Comparison of ENCODE assay signal across 1 cellular context in the genomic region with DNA sequence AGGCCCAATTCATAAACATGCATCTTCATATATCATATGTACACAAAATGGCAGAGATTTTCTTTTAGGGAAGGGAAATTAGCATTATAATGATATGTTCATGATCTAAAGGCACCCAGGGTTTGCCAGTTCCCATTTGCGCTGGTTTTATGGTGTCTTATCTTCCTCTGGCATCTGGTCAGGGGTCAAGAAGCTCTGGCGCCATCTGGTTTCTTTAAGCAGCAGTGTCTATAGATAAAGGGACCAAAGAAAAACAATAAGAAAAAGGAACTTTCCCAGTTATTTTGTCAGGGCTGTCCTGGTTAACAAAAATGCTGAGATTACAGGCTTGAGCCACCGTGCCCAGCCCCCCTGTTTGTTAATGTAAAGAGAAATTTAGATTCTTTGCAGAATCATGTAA.
TF ChIP-seq lines count a peak whose summit lies in the region.

No MANE protein-coding gene starts in this region.

TF ChIP-seq in K562, 482 proteins besides CTCF, POLR2A, EP300 and RAD21 (continued from another document and continues in another):
- TF ChIP-seq NR4A1 (CRISPR knock-in tag; IDR thresholded peaks at IDR 0.05) (no peak), NR4A1 (tag; IDR thresholded peaks at IDR 0.05) (no peak), ZFP30 (CRISPR knock-in tag; IDR thresholded peaks at IDR 0.05; ENCODE audit: borderline replicate concordance) (no peak), MXI1 (IDR thresholded peaks at IDR 0.05; ENCODE audit: low read depth, low read length) (no peak), TAF15 (IDR thresholded peaks at IDR 0.05; ENCODE audit: low read depth, low read length) (no peak), FOSL1 (tag; conservative IDR thresholded peaks at IDR 0.05) (peak; percentile 38; the same call in 1 of the 2 replicates), CREBBP (IDR thresholded peaks at IDR 0.05; ENCODE audit: low read depth, low read length) (no peak), SRSF7 (optimal IDR thresholded peaks at IDR 0.05; ENCODE audit: low read depth, low read length) (no peak), ZNF133 (CRISPR knock-in tag; IDR thresholded peaks at IDR 0.05) (no peak), CHCHD3 (CRISPR knock-in tag; IDR thresholded peaks at IDR 0.05) (no peak), LEF1 (IDR thresholded peaks at IDR 0.05) (no peak; the same call in 1 of the 2 replicates), CHD1 (IDR thresholded peaks at IDR 0.05; ENCODE audit: low read length) (no peak), ZNF23 (CRISPR knock-in tag; IDR thresholded peaks at IDR 0.05) (no peak), RBM34 (IDR thresholded peaks at IDR 0.05; ENCODE audit: borderline replicate concordance, insufficient read depth, low read length) (no peak), U2AF2 (optimal IDR thresholded peaks at IDR 0.05; ENCODE audit: low read depth, low read length) (no peak), U2AF1 (optimal IDR thresholded peaks at IDR 0.05; ENCODE audit: low read depth, low read length) (no peak), DLX4 (CRISPR knock-in tag; IDR thresholded peaks at IDR 0.05) (no peak), ZNF780A (CRISPR knock-in tag; IDR thresholded peaks at IDR 0.05) (no peak), FOS (IDR thresholded peaks at IDR 0.05; ENCODE audit: extremely low read depth, insufficient read length) (no peak), ARID1B (IDR thresholded peaks at IDR 0.05) (peak; percentile 96), KHSRP (IDR thresholded peaks at IDR 0.05) (no peak), KDM4B (IDR thresholded peaks at IDR 0.05; ENCODE audit: borderline replicate concordance in 2 of 2, low read depth in 1 of 2) (no peak), BRCA1 (IDR thresholded peaks at IDR 0.05) (no peak), BRCA1 (CRISPR knock-in tag; IDR thresholded peaks at IDR 0.05) (no peak), HCFC1 (IDR thresholded peaks at IDR 0.05; ENCODE audit: low read depth, low read length) (no peak), XRCC5 (IDR thresholded peaks at IDR 0.05; ENCODE audit: low read depth, low read length) (no peak), BCOR (IDR thresholded peaks at IDR 0.05) (no peak), KDM2B (CRISPR knock-in tag; IDR thresholded peaks at IDR 0.05) (no peak), CCNT2 (IDR thresholded peaks at IDR 0.05; ENCODE audit: borderline replicate concordance, extremely low read depth, insufficient read length, low read depth, low read length) (peak; percentile 85), RBM15 (IDR thresholded peaks at IDR 0.05; ENCODE audit: insufficient read depth, low read length) (no peak), NELFE (IDR thresholded peaks at IDR 0.05; ENCODE audit: insufficient read depth, insufficient read length) (no peak), HDAC1 (IDR thresholded peaks at IDR 0.05) (0 out of 4 replicates have a peak, but pooled peaks of 1 of the 2 experiments have one; percentile 23), KDM5B (IDR thresholded peaks at IDR 0.05; ENCODE audit: insufficient replicate concordance, low read depth, low read length) (no peak), ZNF239 (CRISPR knock-in tag; IDR thresholded peaks at IDR 0.05) (no peak), TOE1 (IDR thresholded peaks at IDR 0.05; ENCODE audit: borderline replicate concordance) (no peak), TOE1 (CRISPR knock-in tag; IDR thresholded peaks at IDR 0.05; ENCODE audit: borderline replicate concordance, low read depth) (no peak), ETV5 (CRISPR knock-in tag; IDR thresholded peaks at IDR 0.05; ENCODE audit: low read depth) (no peak), ZNF316 (IDR thresholded peaks at IDR 0.05) (no peak), GTF2F1 (IDR thresholded peaks at IDR 0.05; ENCODE audit: low read depth, low read length) (no peak), GTF2E2 (tag; IDR thresholded peaks at IDR 0.05) (no peak), TRIM24 (IDR thresholded peaks at IDR 0.05) (peak; percentile 53 to 85; a peak in 3 of 4 replicates), ELK3 (CRISPR knock-in tag; IDR thresholded peaks at IDR 0.05) (no peak), NFXL1 (CRISPR knock-in tag; IDR thresholded peaks at IDR 0.05) (no peak), HDAC3 (IDR thresholded peaks at IDR 0.05; ENCODE audit: borderline replicate concordance, partially characterized antibody) (peak; percentile 85), RFX1 (IDR thresholded peaks at IDR 0.05) (no peak), RBFOX2 (IDR thresholded peaks at IDR 0.05; ENCODE audit: low read depth, low read length) (no peak), ZNF174 (CRISPR knock-in tag; IDR thresholded peaks at IDR 0.05) (no peak), NFE2L1 (tag; IDR thresholded peaks at IDR 0.05; ENCODE audit: borderline replicate concordance, low read depth) (no peak), MED1 (CRISPR knock-in tag; IDR thresholded peaks at IDR 0.05; ENCODE audit: borderline replicate concordance) (no peak), ADNP (tag; IDR thresholded peaks at IDR 0.05) (peak; percentile 15; the same call in 1 of the 2 replicates), MAX (CRISPR knock-in tag; IDR thresholded peaks at IDR 0.05) (no peak), ZNF143 (CRISPR knock-in tag; IDR thresholded peaks at IDR 0.05) (no peak), SRF (CRISPR knock-in tag; IDR thresholded peaks at IDR 0.05) (no peak), FOXA3 (CRISPR knock-in tag; conservative IDR thresholded peaks at IDR 0.05 in 1 of 2, IDR thresholded peaks at IDR 0.05 in 1 of 2) (no peak), NR2F6 (CRISPR knock-in tag; IDR thresholded peaks at IDR 0.05) (no peak), HNRNPLL (IDR thresholded peaks at IDR 0.05; ENCODE audit: low read depth, low read length, poor library complexity, severe bottlenecking) (no peak), TEAD4 (IDR thresholded peaks at IDR 0.05; ENCODE audit: low read length) (peak; percentile 98), TEAD4 (CRISPR knock-in tag; IDR thresholded peaks at IDR 0.05; ENCODE audit: borderline replicate concordance) (no peak), ZC3H11A (IDR thresholded peaks at IDR 0.05; ENCODE audit: low read depth, low read length) (no peak), ZC3H8 (IDR thresholded peaks at IDR 0.05) (no peak), VEZF1 (CRISPR knock-in tag; IDR thresholded peaks at IDR 0.05) (peak; percentile 46; the same call in 1 of the 2 replicates), EGR1 (conservative IDR thresholded peaks at IDR 0.05) (no peak), ARNT (IDR thresholded peaks at IDR 0.05) (no peak), TGIF2 (CRISPR knock-in tag; IDR thresholded peaks at IDR 0.05) (no peak), PHB2 (IDR thresholded peaks at IDR 0.05; ENCODE audit: low read depth) (peak; percentile 75; the same call in 1 of the 2 replicates), ZNF165 (CRISPR knock-in tag; IDR thresholded peaks at IDR 0.05; ENCODE audit: borderline replicate concordance) (no peak), ZFP1 (CRISPR knock-in tag; IDR thresholded peaks at IDR 0.05) (no peak)
- TF ChIP-seq, protein P1, sequence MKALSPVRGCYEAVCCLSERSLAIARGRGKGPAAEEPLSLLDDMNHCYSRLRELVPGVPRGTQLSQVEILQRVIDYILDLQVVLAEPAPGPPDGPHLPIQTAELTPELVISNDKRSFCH (CRISPR knock-in tag; IDR thresholded peaks at IDR 0.05): no peak
- TF ChIP-seq, protein P1 (tag; IDR thresholded peaks at IDR 0.05): no peak
- TF ChIP-seq, protein P2, sequence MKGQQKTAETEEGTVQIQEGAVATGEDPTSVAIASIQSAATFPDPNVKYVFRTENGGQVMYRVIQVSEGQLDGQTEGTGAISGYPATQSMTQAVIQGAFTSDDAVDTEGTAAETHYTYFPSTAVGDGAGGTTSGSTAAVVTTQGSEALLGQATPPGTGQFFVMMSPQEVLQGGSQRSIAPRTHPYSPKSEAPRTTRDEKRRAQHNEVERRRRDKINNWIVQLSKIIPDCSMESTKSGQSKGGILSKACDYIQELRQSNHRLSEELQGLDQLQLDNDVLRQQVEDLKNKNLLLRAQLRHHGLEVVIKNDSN (CRISPR knock-in tag; IDR thresholded peaks at IDR 0.05): no peak
- TF ChIP-seq, protein P3, sequence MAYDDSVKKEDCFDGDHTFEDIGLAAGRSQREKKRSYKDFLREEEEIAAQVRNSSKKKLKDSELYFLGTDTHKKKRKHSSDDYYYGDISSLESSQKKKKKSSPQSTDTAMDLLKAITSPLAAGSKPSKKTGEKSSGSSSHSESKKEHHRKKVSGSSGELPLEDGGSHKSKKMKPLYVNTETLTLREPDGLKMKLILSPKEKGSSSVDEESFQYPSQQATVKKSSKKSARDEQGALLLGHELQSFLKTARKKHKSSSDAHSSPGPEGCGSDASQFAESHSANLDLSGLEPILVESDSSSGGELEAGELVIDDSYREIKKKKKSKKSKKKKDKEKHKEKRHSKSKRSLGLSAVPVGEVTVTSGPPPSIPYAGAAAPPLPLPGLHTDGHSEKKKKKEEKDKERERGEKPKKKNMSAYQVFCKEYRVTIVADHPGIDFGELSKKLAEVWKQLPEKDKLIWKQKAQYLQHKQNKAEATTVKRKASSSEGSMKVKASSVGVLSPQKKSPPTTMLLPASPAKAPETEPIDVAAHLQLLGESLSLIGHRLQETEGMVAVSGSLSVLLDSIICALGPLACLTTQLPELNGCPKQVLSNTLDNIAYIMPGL (CRISPR knock-in tag; IDR thresholded peaks at IDR 0.05): no peak
- TF ChIP-seq, protein P4, sequence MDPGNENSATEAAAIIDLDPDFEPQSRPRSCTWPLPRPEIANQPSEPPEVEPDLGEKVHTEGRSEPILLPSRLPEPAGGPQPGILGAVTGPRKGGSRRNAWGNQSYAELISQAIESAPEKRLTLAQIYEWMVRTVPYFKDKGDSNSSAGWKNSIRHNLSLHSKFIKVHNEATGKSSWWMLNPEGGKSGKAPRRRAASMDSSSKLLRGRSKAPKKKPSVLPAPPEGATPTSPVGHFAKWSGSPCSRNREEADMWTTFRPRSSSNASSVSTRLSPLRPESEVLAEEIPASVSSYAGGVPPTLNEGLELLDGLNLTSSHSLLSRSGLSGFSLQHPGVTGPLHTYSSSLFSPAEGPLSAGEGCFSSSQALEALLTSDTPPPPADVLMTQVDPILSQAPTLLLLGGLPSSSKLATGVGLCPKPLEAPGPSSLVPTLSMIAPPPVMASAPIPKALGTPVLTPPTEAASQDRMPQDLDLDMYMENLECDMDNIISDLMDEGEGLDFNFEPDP (CRISPR knock-in tag; IDR thresholded peaks at IDR 0.05): no peak
- TF ChIP-seq, protein P5, sequence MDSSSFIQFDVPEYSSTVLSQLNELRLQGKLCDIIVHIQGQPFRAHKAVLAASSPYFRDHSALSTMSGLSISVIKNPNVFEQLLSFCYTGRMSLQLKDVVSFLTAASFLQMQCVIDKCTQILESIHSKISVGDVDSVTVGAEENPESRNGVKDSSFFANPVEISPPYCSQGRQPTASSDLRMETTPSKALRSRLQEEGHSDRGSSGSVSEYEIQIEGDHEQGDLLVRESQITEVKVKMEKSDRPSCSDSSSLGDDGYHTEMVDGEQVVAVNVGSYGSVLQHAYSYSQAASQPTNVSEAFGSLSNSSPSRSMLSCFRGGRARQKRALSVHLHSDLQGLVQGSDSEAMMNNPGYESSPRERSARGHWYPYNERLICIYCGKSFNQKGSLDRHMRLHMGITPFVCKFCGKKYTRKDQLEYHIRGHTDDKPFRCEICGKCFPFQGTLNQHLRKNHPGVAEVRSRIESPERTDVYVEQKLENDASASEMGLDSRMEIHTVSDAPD (CRISPR knock-in tag; IDR thresholded peaks at IDR 0.05): no peak
- TF ChIP-seq, protein P6, sequence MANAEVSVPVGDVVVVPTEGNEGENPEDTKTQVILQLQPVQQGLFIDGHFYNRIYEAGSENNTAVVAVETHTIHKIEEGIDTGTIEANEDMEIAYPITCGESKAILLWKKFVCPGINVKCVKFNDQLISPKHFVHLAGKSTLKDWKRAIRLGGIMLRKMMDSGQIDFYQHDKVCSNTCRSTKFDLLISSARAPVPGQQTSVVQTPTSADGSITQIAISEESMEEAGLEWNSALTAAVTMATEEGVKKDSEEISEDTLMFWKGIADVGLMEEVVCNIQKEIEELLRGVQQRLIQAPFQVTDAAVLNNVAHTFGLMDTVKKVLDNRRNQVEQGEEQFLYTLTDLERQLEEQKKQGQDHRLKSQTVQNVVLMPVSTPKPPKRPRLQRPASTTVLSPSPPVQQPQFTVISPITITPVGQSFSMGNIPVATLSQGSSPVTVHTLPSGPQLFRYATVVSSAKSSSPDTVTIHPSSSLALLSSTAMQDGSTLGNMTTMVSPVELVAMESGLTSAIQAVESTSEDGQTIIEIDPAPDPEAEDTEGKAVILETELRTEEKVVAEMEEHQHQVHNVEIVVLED (CRISPR knock-in tag; IDR thresholded peaks at IDR 0.05): no peak
